Comparison of ENCODE assay signal across 10 cellular contexts in the genomic region with DNA sequence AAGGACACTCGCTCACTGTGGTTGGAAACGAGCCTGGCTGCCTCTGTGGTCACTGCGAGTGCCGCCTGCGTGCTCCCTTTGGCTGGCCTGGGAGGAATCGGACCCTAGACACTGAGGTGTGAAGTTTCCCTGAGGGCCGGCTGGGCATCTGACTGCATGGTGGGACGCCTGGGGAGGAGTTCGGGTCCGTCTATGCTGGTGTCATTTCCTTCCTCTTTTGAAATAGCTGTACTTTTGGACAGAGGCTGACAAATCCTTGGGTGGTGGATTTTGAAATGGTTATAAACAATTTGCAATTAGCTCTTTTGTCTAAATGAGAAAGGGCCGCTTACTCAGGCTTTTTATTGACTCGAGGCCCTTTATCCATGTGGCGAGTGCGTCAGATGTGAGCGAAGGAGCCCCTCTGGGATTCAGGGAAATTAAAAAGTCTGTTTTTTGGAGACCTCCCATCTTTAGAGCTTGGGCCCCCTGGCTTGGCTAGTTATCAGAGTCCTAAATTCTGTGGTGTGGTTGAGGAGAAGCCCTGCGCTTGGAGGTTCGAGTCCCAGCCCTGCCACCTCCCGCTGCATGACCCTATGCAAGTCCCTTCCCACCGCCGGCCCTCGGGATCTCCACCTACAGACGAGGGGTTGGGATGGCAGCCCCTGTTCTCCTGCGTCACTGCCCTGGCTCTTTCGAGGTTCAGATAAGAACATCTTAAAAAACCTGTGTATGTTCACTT.
DNase-seq lines count a peak whose midpoint lies in the region; ATAC-seq, FAIRE-seq and TF ChIP-seq lines count a peak whose summit lies in the region.
"Had no signal": no experiment of that assay in that cellular context is flagged by ENCODE, and none has a peak within 500 bp of the region (broad histone marks: within the 10 kb centered on the region; RNA-seq: fewer than 3 reads in every experiment).

No MANE protein-coding gene starts in this region.

- H3K4me1 ChIP-seq in ACC112 (ENCODE audit: control insufficient read depth, insufficient read depth, low read length, unreplicated experiment), result peaks cover 9% of the 10 kb centered on the region
- peaks cover 2 to 8% of the 10 kb centered on the region in 2 donors for H3K4me1 ChIP-seq in esophagus (ENCODE audit: control insufficient read depth in 2 of 2, insufficient read depth in 2 of 2, low read length in 1 of 2)
- H3K4me1 ChIP-seq in mucosa of descending colon (ENCODE audit: low read depth), result peaks cover 18% of the 10 kb centered on the region

- no peak for TF ChIP-seq CTCF in NB4 (IDR thresholded peaks at IDR 0.05; ENCODE audit: low read depth, low read length)
- no peak for TF ChIP-seq CTCF in mucosa of descending colon (IDR thresholded peaks at IDR 0.05)

- H3K4me3 ChIP-seq in ACC112 (ENCODE audit: low read depth, low read length) (no peak overlapping the region), NB4 (ENCODE audit: low read depth, low read length) (no peak overlapping the region), esophagus (ENCODE audit: low read depth in 1 of 2, low read length in 2 of 2) (no peak overlapping the region), mucosa of descending colon (no peak overlapping the region)

- DNase-seq in NB4 (ENCODE audit: low read depth) (peak; percentile 93), mucosa of descending colon (peak in 2 of 3 donors; percentile 32 to 52), RKO (ENCODE audit: low spot score) (no peak), COLO829 (ENCODE audit: low spot score) (no peak), HTR-8/SVneo (ENCODE audit: insufficient read length, low spot score) (no peak)
- no peak for DNase-seq in activated T-cell treated with anti-CD3 and anti-CD28 coated beads, Interleukin-2, amount 50 U/mL, for 24 hours
- DNase-seq: activated naive CD8-positive, alpha-beta T cell treated with anti-CD3 and anti-CD28 coated beads, Interleukin-2, amount 10 ng/mL, durations not matched to agents 7 days and 5 days; SHP77 treated with DMSO at 0.1 percent for 48 hours had no signal

- H3K36me3 ChIP-seq in ACC112 (ENCODE audit: insufficient read depth, low read length) (no peaks in the 10 kb centered on the region), esophagus (ENCODE audit: control insufficient read depth in 2 of 2, insufficient read depth in 2 of 2, low read length in 1 of 2) (peaks cover 0 to 4% of the 10 kb centered on the region in 2 donors), mucosa of descending colon (ENCODE audit: low read depth) (no peaks in the 10 kb centered on the region)

- H3K9me3 ChIP-seq in esophagus (ENCODE audit: control insufficient read depth in 2 of 2, insufficient read depth in 1 of 2, low read depth in 1 of 2, low read length in 1 of 2), result no peaks in the 10 kb centered on the region
- no peaks in the 10 kb centered on the region for H3K9me3 ChIP-seq in mucosa of descending colon

- peak; percentile 51 for ATAC-seq in mucosa of descending colon

- no peak overlapping the region for H3K4me3 Mint-ChIP-seq in activated T-cell treated with anti-CD3 and anti-CD28 coated beads, Interleukin-2, amount 50 U/mL, for 24 hours
- H3K4me3 Mint-ChIP-seq: activated naive CD8-positive, alpha-beta T cell treated with anti-CD3 and anti-CD28 coated beads, Interleukin-2, amount 10 ng/mL, durations not matched to agents 7 days and 5 days had no signal

- peaks cover 24% of the 10 kb centered on the region for H3K36me3 Mint-ChIP-seq in activated T-cell treated with anti-CD3 and anti-CD28 coated beads, Interleukin-2, amount 50 U/mL, for 24 hours (ENCODE audit: low read depth)
- H3K36me3 Mint-ChIP-seq: activated naive CD8-positive, alpha-beta T cell treated with anti-CD3 and anti-CD28 coated beads, Interleukin-2, amount 10 ng/mL, durations not matched to agents 7 days and 5 days had no signal

- 76% methylated on average over 24 of the region's 24 CpGs for WGBS in esophagus, 2 donors

- H3K4me1 Mint-ChIP-seq in activated T-cell treated with anti-CD3 and anti-CD28 coated beads, Interleukin-2, amount 50 U/mL, for 24 hours (ENCODE audit: low read depth), result peaks cover 13% of the 10 kb centered on the region

- no peak overlapping the region for H3K27ac Mint-ChIP-seq in activated T-cell treated with anti-CD3 and anti-CD28 coated beads, Interleukin-2, amount 50 U/mL, for 24 hours
- H3K27ac Mint-ChIP-seq: activated naive CD8-positive, alpha-beta T cell treated with anti-CD3 and anti-CD28 coated beads, Interleukin-2, amount 10 ng/mL, durations not matched to agents 7 days and 5 days had no signal

- H3K9me3 Mint-ChIP-seq in activated T-cell treated with anti-CD3 and anti-CD28 coated beads, Interleukin-2, amount 50 U/mL, for 24 hours, result no peaks in the 10 kb centered on the region
- H3K9me3 Mint-ChIP-seq: activated naive CD8-positive, alpha-beta T cell treated with anti-CD3 and anti-CD28 coated beads, Interleukin-2, amount 10 ng/mL, durations not matched to agents 7 days and 5 days had no signal

- H3K79me2 ChIP-seq in ACC112 (ENCODE audit: control insufficient read depth, insufficient read depth, low read length, unreplicated experiment), result no peaks in the 10 kb centered on the region

- intact Hi-C loops in mucosa of descending colon (cut with DNase I, micrococcal nuclease), result no loop called here

- no peak for FAIRE-seq in HTR-8/SVneo (lab: Jason Lieb, UNC)

- H2AFZ ChIP-seq in ACC112 (ENCODE audit: low read length, unreplicated experiment), result no peak overlapping the region

- no peaks in the 10 kb centered on the region for H3K27me3 Mint-ChIP-seq in activated T-cell treated with anti-CD3 and anti-CD28 coated beads, Interleukin-2, amount 50 U/mL, for 24 hours
- H3K27me3 Mint-ChIP-seq: activated naive CD8-positive, alpha-beta T cell treated with anti-CD3 and anti-CD28 coated beads, Interleukin-2, amount 10 ng/mL, durations not matched to agents 7 days and 5 days had no signal

- H3K27me3 ChIP-seq in ACC112 (ENCODE audit: insufficient read depth, low read length) (no peaks in the 10 kb centered on the region), esophagus (ENCODE audit: control insufficient read depth in 1 of 2, insufficient read depth in 2 of 2, low read length in 2 of 2) (no peaks in the 10 kb centered on the region)

- H3K27ac ChIP-seq in ACC112 (ENCODE audit: low read depth, low read length) (peak overlapping the region; percentile 40; the same call in 1 of the 2 replicates), esophagus (ENCODE audit: low read depth in 2 of 2, low read length in 1 of 2) (peak overlapping the region; percentile 57 to 64)

- no peak for TF ChIP-seq POLR2A in NB4 (IDR thresholded peaks at IDR 0.05; ENCODE audit: extremely low read depth, insufficient read length)

Comparison
In these comparisons a context has a peak if more than half of its experiments do, and no peak if none do; other contexts are left out.
1. DNase-seq: peak in NB4 (single experiment) and mucosa of descending colon (2 of 3); none in activated T-cell treated with anti-CD3 and anti-CD28 coated beads, Interleukin-2, amount 50 U/mL, for 24 hours (single experiment), RKO (single experiment), COLO829 (single experiment) and HTR-8/SVneo (single experiment).